Comparison of ENCODE assay signal across 25 cellular contexts in the genomic region with DNA sequence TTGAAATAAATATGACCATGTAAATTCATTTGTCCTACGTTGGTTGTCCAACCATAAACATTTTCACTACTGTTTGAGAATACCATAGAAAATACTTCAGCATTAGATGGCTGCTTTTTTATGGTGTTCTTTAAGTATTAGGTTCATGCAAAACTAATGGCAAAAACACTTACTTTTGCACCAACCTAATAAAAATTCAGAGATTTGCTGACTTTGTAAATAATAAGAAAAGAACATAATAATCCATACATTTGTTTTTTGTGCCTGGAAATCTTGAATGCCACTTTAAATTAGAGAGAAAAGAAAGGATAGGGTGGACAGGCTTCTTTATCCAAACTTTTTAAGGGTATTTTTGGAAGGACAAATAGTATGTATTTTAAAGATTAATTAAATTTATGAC.
"Had no signal": no experiment of that assay in that cellular context is flagged by ENCODE, and none has a peak within 500 bp of the region (broad histone marks: within the 10 kb centered on the region; RNA-seq: fewer than 3 reads in every experiment).

No MANE protein-coding gene starts in this region.

- H3K4me2 ChIP-seq: neural progenitor cell had no signal

- DNase-seq: natural killer cell; occipital lobe; ovary; posterior cingulate gyrus; psoas muscle; right cardiac atrium; stimulated activated CD4-positive, alpha-beta T cell treated with anti-CD3 and anti-CD28 coated beads, Interleukin-15, amount 100 ng/mL, for 24 hours; stimulated activated CD4-positive, alpha-beta T cell treated with anti-CD3 and anti-CD28 coated beads, Interleukin-2, amount 100 ng/mL, for 24 hours; stimulated activated CD4-positive, alpha-beta T cell treated with anti-CD3 and anti-CD28 coated beads, Interleukin-2, amount 100 ng/mL, for 48 hours; stimulated activated CD4-positive, alpha-beta T cell treated with anti-CD3 and anti-CD28 coated beads, Interleukin-4, amount 100 ng/mL, for 24 hours; stimulated activated naive B cell treated with anti-CD40 and anti-IgM and Interleukin-4, amounts not matched to agents 10 μg/mL and 1 μg/mL and 100 μg/mL, for 72 hours; stimulated activated naive CD4-positive, alpha-beta T cell treated with Interleukin-2 at 50 U/mL for 16 hours; stomach; thyroid gland; trophoblast cell; upper lobe of left lung had no signal

- H3K9ac ChIP-seq: neural progenitor cell, parathyroid adenoma had no signal

- H2AFZ ChIP-seq: neural progenitor cell, parathyroid adenoma had no signal

- H3K79me2 ChIP-seq: parathyroid adenoma had no signal

- ATAC-seq: natural killer cell; psoas muscle; right cardiac atrium; sciatic nerve; stimulated activated effector memory CD8-positive, alpha-beta T cell treated with anti-CD3 and anti-CD28 coated beads, Interleukin-12 subunit alpha, Interleukin-12 subunit beta, amount 100 ng/mL, for 72 hours; stimulated activated naive B cell treated with anti-CD40 and anti-IgM and Interleukin-4, amounts not matched to agents 10 μg/mL and 1 μg/mL and 100 μg/mL, for 72 hours had no signal

- H3K36me3 ChIP-seq: neural progenitor cell, ovary, stomach, thoracic aorta, thyroid gland, tibial nerve, upper lobe of left lung, vagina had no signal

- H3K27ac ChIP-seq: neural progenitor cell, ovary, parathyroid adenoma, psoas muscle, skin epidermis, stomach, thoracic aorta, thyroid gland, tibial nerve, upper lobe of left lung, vagina had no signal

- H3K9me3 ChIP-seq: ovary, psoas muscle, stomach, thoracic aorta, thyroid gland, tibial nerve, upper lobe of left lung, vagina had no signal

- H3K27me3 ChIP-seq: neural progenitor cell, ovary, stomach, thyroid gland, tibial nerve, upper lobe of left lung, vagina had no signal

- FAIRE-seq: urothelium cell line had no signal

- H3K4me3 ChIP-seq: neural progenitor cell, ovary, psoas muscle, skin epidermis, stomach, thoracic aorta, thyroid gland, tibial nerve, upper lobe of left lung, vagina had no signal

- H3K4me1 ChIP-seq: neural progenitor cell, parathyroid adenoma, psoas muscle, stomach, thyroid gland, tibial nerve, upper lobe of left lung, vagina had no signal
